9 cellular contexts compared by ENCODE assay signal in the genomic region with DNA sequence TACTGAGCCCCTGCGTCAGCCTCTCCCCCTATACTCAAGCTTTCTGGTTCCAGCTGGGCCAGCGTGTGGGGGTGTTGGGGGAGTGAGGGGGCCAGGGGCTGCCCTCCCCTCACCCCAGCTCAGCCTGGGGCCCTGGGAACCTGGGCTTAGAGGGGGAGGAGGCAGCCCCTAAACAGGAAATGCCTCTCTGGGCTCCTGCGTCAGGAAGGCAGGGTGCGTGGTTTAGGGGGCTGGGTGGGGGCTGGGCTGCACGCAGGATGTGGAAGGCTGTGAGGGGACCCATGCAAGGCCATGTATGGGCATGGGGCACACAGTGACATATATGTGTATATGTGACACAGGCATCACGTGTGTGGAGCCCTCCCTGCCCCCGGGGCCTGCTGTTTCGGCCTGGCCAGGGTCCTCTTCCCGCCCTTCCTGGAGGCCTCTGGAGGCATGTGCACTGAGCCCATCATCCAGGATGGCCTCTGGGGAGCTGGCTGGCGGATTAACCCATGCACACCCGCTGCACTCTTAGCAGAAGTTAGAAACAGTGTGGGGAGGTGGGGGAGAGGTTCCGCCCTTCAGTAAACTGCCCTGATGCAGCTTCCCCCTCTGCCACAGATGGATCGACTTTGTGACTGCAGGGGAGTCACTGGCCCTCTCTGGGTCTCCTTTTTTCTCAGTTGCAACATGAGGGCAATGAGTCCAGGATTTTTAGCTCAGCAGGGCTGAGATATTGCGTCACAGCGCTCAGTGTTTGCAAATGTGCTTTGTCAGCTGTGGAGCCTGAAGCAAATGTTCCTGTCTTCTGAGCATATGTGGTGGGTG. TPM values are rescaled to one million over a fixed set of nuclear protein-coding genes. Genes with fewer than 3 reads are reported as not detected.
DNase-seq lines count a peak whose midpoint lies in the region; FAIRE-seq and TF ChIP-seq lines count a peak whose summit lies in the region.
"Had no signal": no experiment of that assay in that cellular context is flagged by ENCODE, and none has a peak within 500 bp of the region (broad histone marks: within the 10 kb centered on the region; RNA-seq: fewer than 3 reads in every experiment).

No MANE protein-coding gene starts in this region.

- H3K9ac ChIP-seq in liver (ENCODE audit: low read depth in 1 of 2, low read length in 2 of 2) = no peak overlapping the region

- 47% methylated on average over 15 of the region's 15 CpGs for WGBS in liver

- H3K4me1 ChIP-seq in breast epithelium (peaks cover 14 to 16% of the 10 kb centered on the region in 2 donors), liver (ENCODE audit: control insufficient read depth in 4 of 4, insufficient read depth in 4 of 4, low read length in 3 of 4) (peaks cover 7 to 14% (median 9%) of the 10 kb centered on the region in 4 donors)

- H3K36me3 ChIP-seq in breast epithelium (no peaks in the 10 kb centered on the region), liver (ENCODE audit: control insufficient read depth in 4 of 4, insufficient read depth in 3 of 4, low read depth in 1 of 4, low read length in 3 of 4) (no peaks in the 10 kb centered on the region)

- CTCF ChIA-PET in GM10248 (lab: Yijun Ruan, JAX) = interaction anchor here (0.9 to 1.5 kb wide), 4 partner anchors 9 to 68 kb away, joined by 3 to 6 read pairs (median 5); no protein-coding TSS in a partner anchor

- peak in 1 of 2 donors; percentile 36 for TF ChIP-seq RAD21 in liver (IDR thresholded peaks at IDR 0.05)

- H3K27me3 ChIP-seq in breast epithelium (peaks cover 3% of the 10 kb centered on the region in 2 donors), liver (ENCODE audit: control insufficient read depth in 4 of 4, insufficient read depth in 4 of 4, low read length in 3 of 4) (no peaks in the 10 kb centered on the region)

- POLR2A ChIA-PET in GM10248 (lab: Yijun Ruan, JAX) = no interaction called here

- H3K27ac ChIP-seq in breast epithelium (peak overlapping the region; percentile 67 to 95), liver (ENCODE audit: low read depth in 1 of 2, low read length in 2 of 2) (peak overlapping the region; percentile 3 to 73), substantia nigra (ENCODE audit: low read depth, low read length, poor library complexity, severe bottlenecking) (peak overlapping the region; percentile 26)

- intact Hi-C loops in breast epithelium (cut with DNase I; ENCODE audit: low total_unique reads) = no loop called here

- TF ChIP-seq POLR2A in breast epithelium (IDR thresholded peaks at IDR 0.05) = no peak

- TF ChIP-seq CTCF in breast epithelium (IDR thresholded peaks at IDR 0.05) (no peak), liver (IDR thresholded peaks at IDR 0.05; ENCODE audit: low read depth, low read length, missing input control) (no peak), GM10248 (IDR thresholded peaks at IDR 0.05; ENCODE audit: control extremely low read depth, extremely low read depth, low read depth, missing control alignments) (no peak)

- H3K4me3 ChIP-seq in breast epithelium (peak overlapping the region in 2 of 3 donors; percentile 53 to 77), liver (ENCODE audit: low read depth in 1 of 3, low read length in 3 of 3) (no peak overlapping the region)

- no peaks in the 10 kb centered on the region for H3K9me3 ChIP-seq in breast epithelium
- H3K9me3 ChIP-seq in liver (ENCODE audit: control insufficient read depth in 4 of 4, low read length in 3 of 4) = no peaks in the 10 kb centered on the region

- FAIRE-seq in GM19239 (lab: Jason Lieb, UNC) = peak; percentile 77

- DNase-seq in GM19239 (ENCODE audit: insufficient read length, low spot score) (no peak), OCI-M1 (lab: John Stamatoyannopoulos, UW) (peak; percentile 12), breast epithelium (ENCODE audit: low spot score in 2 of 2) (no peak), substantia nigra (lab: John Stamatoyannopoulos, UW) (no peak), GM10248 (ENCODE audit: extremely low spot score) (no peak), superior temporal gyrus (ENCODE audit: extremely low spot score) (no peak), NCI-H2196 treated with DMSO at 0.1 percent for 48 hours (lab: John Stamatoyannopoulos, UW; ENCODE audit: unreplicated experiment) (no peak)

TF ChIP-seq in liver, 16 proteins besides CTCF, POLR2A, EP300 and RAD21:
- peak; percentile 72 to 87 for TF ChIP-seq HNF4A (conservative IDR thresholded peaks at IDR 0.05)
- TF ChIP-seq MAX (IDR thresholded peaks at IDR 0.05) = no peak
- TF ChIP-seq SP1 (IDR thresholded peaks at IDR 0.05) = peak; percentile 55
- peak; percentile 37 to 38 for TF ChIP-seq RXRA (IDR thresholded peaks at IDR 0.05)
- no peak for TF ChIP-seq YY1 (IDR thresholded peaks at IDR 0.05)
- peak; percentile 27 for TF ChIP-seq HNF4G (IDR thresholded peaks at IDR 0.05)
TF ChIP-seq in liver: peak in this region for 4.

RNA-seq across cellular contexts. Expression of gene CD248, which starts 1.1 kb away (rescaled TPM):
- total RNA-seq in breast epithelium = 10 to 100 TPM; 17.3 to 69.1 (median 24.9) TPM
- total RNA-seq in liver = 1 to 10 TPM; 1.0 to 3.0 TPM
- polyA plus RNA-seq in liver = 1 to 10 TPM in 1 of 2 donors, under 1 TPM in 1; 0.64 to 1.5 TPM

RNA-seq across cellular contexts. Expression of gene RIN1, which starts 18.3 kb away (rescaled TPM):
- total RNA-seq in breast epithelium (1 to 10 TPM; 3.2 to 6.6 (median 5.2) TPM), liver (1 to 10 TPM in 1 of 2 donors, under 1 TPM in 1; 0.50 to 1.1 TPM)
- polyA plus RNA-seq in liver = under 1 TPM; 0.11 to 0.55 TPM

RNA-seq across cellular contexts. Expression of gene TMEM151A, which starts 26.3 kb away (rescaled TPM):
- total RNA-seq in breast epithelium (1 to 10 TPM in 1 of 3 donors, under 1 TPM in 2; 0.16 to 1.6 (median 0.33) TPM), liver (under 1 TPM in 1 of 2 donors, not detected in 1; 0.05 TPM)
- polyA plus RNA-seq in liver = under 1 TPM in 1 of 2 donors, not detected in 1; 0.13 TPM
- total RNA-seq: T-helper 1 cell treated with Interleukin-12 subunit alpha and Interleukin-12 subunit beta and Interleukin-4 antibody, amounts not matched to agents 30 ng/mL and 1 ng/mL, for 36 hours had no signal

RNA-seq across cellular contexts. Expression of gene BRMS1, which starts 26.9 kb away (rescaled TPM):
- total RNA-seq in breast epithelium = 10 to 100 TPM; 52.0 to 61.6 (median 54.3) TPM
- 10 to 100 TPM; 12.0 to 20.0 TPM for total RNA-seq in liver
- 10 to 100 TPM; 20.6 to 24.0 TPM for polyA plus RNA-seq in liver

RNA-seq across cellular contexts. Expression of gene YIF1A, which starts 29.0 kb away (rescaled TPM):
- total RNA-seq in breast epithelium = 10 to 100 TPM; 56.8 to 61.4 (median 57.7) TPM
- total RNA-seq in liver = 100 to 1,000 TPM in 1 of 2 donors, 10 to 100 TPM in 1; 93.0 to 115 TPM
- 100 to 1,000 TPM; 118 to 136 TPM for polyA plus RNA-seq in liver

Comparison
In these comparisons a context has a peak if more than half of its experiments do, and no peak if none do; other contexts are left out.
1. H3K27ac ChIP-seq: peak in every context shown above with its lines; median percentile 81 in breast epithelium; 38 in liver; 26 in substantia nigra.
2. H3K4me3 ChIP-seq: peak in breast epithelium (2 of 3); none in liver (0 of 3).
3. RNA of gene CD248, which starts 1.1 kb away (total RNA-seq): 17.3 to 69.1 TPM in breast epithelium; 1.0 to 3.0 TPM in liver; every median in the first group is over 4 times any median in the second.